13 cellular contexts compared by ENCODE assay signal in genomic region chr12:50733720-50734119, GRCh38. TPM values are rescaled to one million over a fixed set of nuclear protein-coding genes. Genes with fewer than 3 reads are reported as not detected.
A peak's percentile ranks its signal among the peaks of the same experiment; 100 is the strongest.
DNase-seq lines count a peak whose midpoint lies in the region; TF ChIP-seq lines count a peak whose summit lies in the region.
"Had no signal": no experiment of that assay in that cellular context is flagged by ENCODE, and none has a peak within 500 bp of the region (broad histone marks: within the 10 kb centered on the region; RNA-seq: fewer than 3 reads in every experiment).

No MANE protein-coding gene starts in this region.

- H3K4me2 ChIP-seq in trophoblast cell (ENCODE audit: low read length) = no peak overlapping the region
- H3K4me2 ChIP-seq: BLaER1 treated with 17β-estradiol and CSF1 and Interleukin-3, amounts not matched to agents 10 nM and 100 nM had no signal

- no peak overlapping the region for H4K8ac ChIP-seq in trophoblast cell (ENCODE audit: low read depth, low read length)

- H3K9me3 ChIP-seq in right atrium auricular region = no peaks in the 10 kb centered on the region
- no peaks in the 10 kb centered on the region for H3K9me3 ChIP-seq in left ventricle myocardium inferior (replicated peaks)
- no peaks in the 10 kb centered on the region for H3K9me3 ChIP-seq in trophoblast cell (ENCODE audit: insufficient read depth, low read depth, low read length)
- H3K9me3 ChIP-seq: BLaER1 treated with 17β-estradiol and CSF1 and Interleukin-3, amounts not matched to agents 10 nM and 100 nM had no signal

- H4K12ac ChIP-seq in trophoblast cell (ENCODE audit: low read depth, low read length) = no peak overlapping the region

- no peaks in the 10 kb centered on the region for H3K79me1 ChIP-seq in trophoblast cell (ENCODE audit: low read length)

- no peak overlapping the region for H2BK120ac ChIP-seq in trophoblast cell (ENCODE audit: insufficient read depth, low read length, poor library complexity)

- no peaks in the 10 kb centered on the region for H3K79me2 ChIP-seq in trophoblast cell (ENCODE audit: control insufficient read depth, insufficient read depth, low read length, poor library complexity)

- H2AK5ac ChIP-seq in trophoblast cell (ENCODE audit: low read length) = no peak overlapping the region

- no peak overlapping the region for H3K18ac ChIP-seq in trophoblast cell (ENCODE audit: low read length)

- H2BK5ac ChIP-seq in trophoblast cell (ENCODE audit: low read depth, low read length, poor library complexity) = no peak overlapping the region

- H3K27me3 ChIP-seq in right atrium auricular region = no peaks in the 10 kb centered on the region
- no peaks in the 10 kb centered on the region for H3K27me3 ChIP-seq in left ventricle myocardium inferior (ENCODE audit: low read depth)
- no peaks in the 10 kb centered on the region for H3K27me3 ChIP-seq in dorsolateral prefrontal cortex
- H3K27me3 ChIP-seq in trophoblast cell (ENCODE audit: insufficient read depth, low read length) = no peaks in the 10 kb centered on the region
- H3K27me3 ChIP-seq: BLaER1 treated with 17β-estradiol and CSF1 and Interleukin-3, amounts not matched to agents 10 nM and 100 nM had no signal

- DNase-seq in right atrium auricular region (ENCODE audit: low spot score) (peak; percentile 7), left ventricle myocardium inferior (no peak), dorsolateral prefrontal cortex (no peak), trophoblast cell (no peak), posterior vena cava (ENCODE audit: low spot score) (no peak), NCI-H526 (lab: John Stamatoyannopoulos, UW) (no peak)
- DNase-seq in activated CD4-positive, CD25-positive, alpha-beta regulatory T cell treated with anti-CD3 and anti-CD28 coated beads, Interleukin-2, amount 50 U/mL, for 72 hours = no peak
- DNase-seq: ACHN; CD4-positive, CD25-positive, alpha-beta regulatory T cell; DMS53; GF-D8; HCEC 1CT had no signal

- H3K4me3 ChIP-seq in right atrium auricular region (no peak overlapping the region), left ventricle myocardium inferior (no peak overlapping the region), dorsolateral prefrontal cortex (no peak overlapping the region), trophoblast cell (ENCODE audit: low read depth, low read length) (no peak overlapping the region)
- H3K4me3 ChIP-seq: BLaER1 treated with 17β-estradiol and CSF1 and Interleukin-3, amounts not matched to agents 10 nM and 100 nM had no signal

- intact Hi-C loops in left ventricle myocardium inferior (cut with micrococcal nuclease) (no loop called here), dorsolateral prefrontal cortex (cut with DNase I) (loop anchor here (2.0 to 5.0 kb wide), 2 partner anchors 226 to 229 kb away; partner anchors contain the start of gene DIP2B (in 1 of the 2)), posterior vena cava (cut with DNase I) (no loop called here)

- no peak overlapping the region for H4K91ac ChIP-seq in trophoblast cell (ENCODE audit: low read depth, low read length)

- H2BK12ac ChIP-seq in trophoblast cell (ENCODE audit: low read length) = no peak overlapping the region

- H3K4me1 ChIP-seq in right atrium auricular region (no peaks in the 10 kb centered on the region), left ventricle myocardium inferior (peaks cover 8% of the 10 kb centered on the region), trophoblast cell (ENCODE audit: control insufficient read depth in 1 of 2, insufficient read depth in 2 of 2, low read length in 2 of 2) (peaks cover 0 to 1% of the 10 kb centered on the region in 2 experiments)

- no peak overlapping the region for H3K27ac ChIP-seq in right atrium auricular region
- H3K27ac ChIP-seq in left ventricle myocardium inferior (replicated peaks) = no peak overlapping the region
- peak overlapping the region in 34 of 59 donors; percentile 1 to 79 (median 48) for H3K27ac ChIP-seq in dorsolateral prefrontal cortex
- H3K27ac ChIP-seq in trophoblast cell (ENCODE audit: low read depth, low read length) = no peak overlapping the region

- no CpG with 5 or more reads among the region's 4 CpGs for WGBS in trophoblast cell (ENCODE audit: extremely low coverage, insufficient coverage, insufficient read length)

- peak overlapping the region; percentile 1 for H3K23ac ChIP-seq in trophoblast cell (ENCODE audit: low read length)

- H3K36me3 ChIP-seq in right atrium auricular region (peaks cover 84% of the 10 kb centered on the region), left ventricle myocardium inferior (peaks cover 94% of the 10 kb centered on the region), trophoblast cell (ENCODE audit: control insufficient read depth in 1 of 2, insufficient read depth in 2 of 2, low read length in 2 of 2) (peaks cover 51 to 66% of the 10 kb centered on the region in 2 experiments)

- H3K9ac ChIP-seq in trophoblast cell (ENCODE audit: low read length) = no peak overlapping the region

- no peak overlapping the region for H2AFZ ChIP-seq in trophoblast cell (ENCODE audit: insufficient read depth, low read length, poor library complexity)

- no peak overlapping the region for H3K14ac ChIP-seq in trophoblast cell (ENCODE audit: low read length)

- no peak overlapping the region for H3K4ac ChIP-seq in trophoblast cell (ENCODE audit: low read depth, low read length)

- TF ChIP-seq CTCF in right atrium auricular region (IDR thresholded peaks at IDR 0.05) = no peak
- no peak for TF ChIP-seq CTCF in left ventricle myocardium inferior (IDR thresholded peaks at IDR 0.05; ENCODE audit: borderline replicate concordance)
- no peak for TF ChIP-seq CTCF in dorsolateral prefrontal cortex (IDR thresholded peaks at IDR 0.05 in 54 of 56, conservative IDR thresholded peaks at IDR 0.05 in 2 of 56; ENCODE audit: low read depth in 1 of 56, partially characterized antibody in 56 of 56)

RNA-seq across cellular contexts. Expression of gene ATF1, which starts 30.2 kb away (rescaled TPM):
- total RNA-seq in right atrium auricular region (10 to 100 TPM; 10.0 to 17.5 TPM), left ventricle myocardium inferior (28.3 TPM), dorsolateral prefrontal cortex (10 to 100 TPM; 11.9 to 34.8 (median 20.5) TPM), posterior vena cava (10 to 100 TPM; 24.2 to 25.9 TPM)
- 34.6 and 36.5 TPM in 2 replicates for polyA plus RNA-seq in trophoblast cell (2013)

Comparison
In these comparisons a context has a peak if more than half of its experiments do, and no peak if none do; other contexts are left out.
1. H3K27ac ChIP-seq: peak in dorsolateral prefrontal cortex (34 of 59); none in right atrium auricular region (0 of 2), left ventricle myocardium inferior (single experiment) and trophoblast cell (single experiment).
2. intact Hi-C loops: an anchor here in dorsolateral prefrontal cortex (2.0 to 5.0 kb wide); none called in left ventricle myocardium inferior and posterior vena cava.